ENCODE assay signal across 8 cellular contexts in the genomic region with DNA sequence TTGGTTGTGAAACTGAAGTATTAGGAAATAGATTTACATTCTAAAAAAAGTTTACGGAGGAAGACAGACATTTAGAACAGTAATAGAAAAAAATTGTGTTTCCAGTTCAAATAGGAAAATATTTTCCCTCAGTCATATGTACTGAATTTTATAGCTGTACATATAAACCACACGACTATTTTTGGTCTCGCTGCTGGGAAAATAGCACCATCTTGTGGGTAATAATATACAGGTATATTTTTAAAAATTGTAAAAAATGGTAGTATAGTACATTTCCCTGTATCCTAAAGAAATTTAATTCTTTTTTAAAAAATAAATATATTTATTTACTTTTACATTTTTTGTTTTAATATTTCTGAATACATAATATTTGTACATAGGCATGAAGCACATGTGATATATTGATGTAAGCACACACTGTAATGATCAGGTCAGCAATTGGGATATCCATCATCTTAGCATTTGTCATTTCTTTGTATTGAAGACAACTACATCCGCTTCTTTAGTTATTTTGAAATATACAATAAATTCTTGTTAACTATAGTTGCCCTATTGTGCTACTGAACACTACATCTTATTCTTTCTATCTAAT.
A peak's percentile ranks its signal among the peaks of the same experiment; 100 is the strongest.
DNase-seq lines count a peak whose midpoint lies in the region; ATAC-seq and TF ChIP-seq lines count a peak whose summit lies in the region.

No MANE protein-coding gene starts in this region.

- H3K27me3 ChIP-seq in heart left ventricle (peaks cover 0 to 17% (median 0%) of the 10 kb centered on the region in 9 donors), right cardiac atrium (ENCODE audit: control insufficient read depth, insufficient read depth) (no peaks in the 10 kb centered on the region), upper lobe of right lung (peaks cover 4% of the 10 kb centered on the region), gastrocnemius medialis (no peaks in the 10 kb centered on the region)

- 58 to 60% (median 59%) methylated on average over 4 of the region's 4 CpGs for WGBS in heart left ventricle, 4 donors
- WGBS in right cardiac atrium = 50% methylated on average over 4 of the region's 4 CpGs

- intact Hi-C loops in heart left ventricle (cut with DNase I) = loop anchor here in 2 of 10 donors (5.0 to 10.0 kb wide), 2 partner anchors 136 to 374 kb away; no protein-coding TSS in a partner anchor
- intact Hi-C loops in right cardiac atrium (cut with DNase I) = no loop called here
- intact Hi-C loops in upper lobe of right lung (cut with DNase I) = no loop called here
- intact Hi-C loops in gastrocnemius medialis (cut with DNase I; ENCODE audit: low total_unique reads) = no loop called here

- no peaks in the 10 kb centered on the region for H3K36me3 ChIP-seq in heart left ventricle
- H3K36me3 ChIP-seq in upper lobe of right lung = no peaks in the 10 kb centered on the region
- no peaks in the 10 kb centered on the region for H3K36me3 ChIP-seq in gastrocnemius medialis

- DNase-seq in heart left ventricle (no peak), right cardiac atrium (no peak), NCI-H446 treated with DMSO at 0.1 percent for 48 hours (lab: John Stamatoyannopoulos, UW) (peak; percentile 19), epithelial cell of proximal tubule (ENCODE audit: low read depth) (no peak), upper lobe of right lung (no peak), gastrocnemius medialis (no peak), NCI-H226 (no peak)

- H3K9me3 ChIP-seq in heart left ventricle (no peaks in the 10 kb centered on the region), right cardiac atrium (ENCODE audit: control insufficient read depth, low read length) (no peaks in the 10 kb centered on the region), upper lobe of right lung (no peaks in the 10 kb centered on the region), gastrocnemius medialis (no peaks in the 10 kb centered on the region)

- H3K4me1 ChIP-seq in heart left ventricle = no peaks in the 10 kb centered on the region
- no peaks in the 10 kb centered on the region for H3K4me1 ChIP-seq in right cardiac atrium (ENCODE audit: control insufficient read depth, insufficient read depth, low read length)
- H3K4me1 ChIP-seq in upper lobe of right lung = no peaks in the 10 kb centered on the region
- no peaks in the 10 kb centered on the region for H3K4me1 ChIP-seq in gastrocnemius medialis

- ATAC-seq in heart left ventricle (no peak), right cardiac atrium (no peak), upper lobe of right lung (no peak), gastrocnemius medialis (no peak), HG03139 (IDR thresholded peaks at IDR 0.05; ENCODE audit: unreplicated experiment) (no peak)

- in situ Hi-C loops in gastrocnemius medialis (cut with MboI; ENCODE audit: low sequenced_read_pairs in 4 of 4) = no loop called here

- H3K27ac ChIP-seq in heart left ventricle (no peak overlapping the region), right cardiac atrium (ENCODE audit: low read length) (no peak overlapping the region), upper lobe of right lung (no peak overlapping the region), gastrocnemius medialis (no peak overlapping the region)

- TF ChIP-seq POLR2A in heart left ventricle (IDR thresholded peaks at IDR 0.05) = no peak
- no peak for TF ChIP-seq POLR2A in gastrocnemius medialis (IDR thresholded peaks at IDR 0.05)

- no peak overlapping the region for H3K4me3 ChIP-seq in heart left ventricle
- no peak overlapping the region for H3K4me3 ChIP-seq in right cardiac atrium (ENCODE audit: low read length)
- no peak overlapping the region for H3K4me3 ChIP-seq in epithelial cell of proximal tubule (ENCODE audit: low read depth, low read length)
- H3K4me3 ChIP-seq in upper lobe of right lung = no peak overlapping the region
- H3K4me3 ChIP-seq in gastrocnemius medialis = no peak overlapping the region

- TF ChIP-seq CTCF in heart left ventricle (IDR thresholded peaks at IDR 0.05) (peak in 8 of 12 donors; percentile 12 to 48 (median 23)), epithelial cell of proximal tubule (conservative IDR thresholded peaks at IDR 0.05; ENCODE audit: low read depth, low read length) (peak; percentile 59), upper lobe of right lung (IDR thresholded peaks at IDR 0.05) (peak; percentile 53), gastrocnemius medialis (IDR thresholded peaks at IDR 0.05 in 4 of 5, conservative IDR thresholded peaks at IDR 0.05 in 1 of 5) (peak in 1 of 5 experiments; percentile 7)
